ENCODE assay signal across 8 cellular contexts in genomic region chr11:127074151-127074761, GRCh38.
DNase-seq lines count a peak whose midpoint lies in the region; ATAC-seq and TF ChIP-seq lines count a peak whose summit lies in the region.

No MANE protein-coding gene starts in this region.

- H3K27me3 ChIP-seq in suprapubic skin = no peaks in the 10 kb centered on the region

- no peak overlapping the region for H3K27ac ChIP-seq in suprapubic skin

- peak; percentile 20 for DNase-seq in GF-D8 (lab: John Stamatoyannopoulos, UW)
- DNase-seq in NCI-H524 treated with DMSO at 0.1 percent for 48 hours (lab: John Stamatoyannopoulos, UW) = peak; percentile 42
- DNase-seq in epithelial cell of esophagus (ENCODE audit: low read depth) = peak; percentile 11
- DNase-seq in sciatic nerve (ENCODE audit: low spot score) = no peak
- no peak for DNase-seq in suprapubic skin (ENCODE audit: low spot score in 2 of 2)
- DNase-seq in activated naive CD4-positive, alpha-beta T cell treated with anti-CD3 and anti-CD28 coated beads, Interleukin-2, amount 50 U/mL, for 16 hours = no peak

- TF ChIP-seq EP300 in suprapubic skin (IDR thresholded peaks at IDR 0.05) = no peak

- intact Hi-C loops in sciatic nerve (cut with DNase I) = no loop called here

- no peak for TF ChIP-seq POLR2A in suprapubic skin (IDR thresholded peaks at IDR 0.05)

- ATAC-seq in GM19455 (IDR thresholded peaks at IDR 0.05; ENCODE audit: unreplicated experiment) = peak; percentile 98
- ATAC-seq in HG03280 (IDR thresholded peaks at IDR 0.05; ENCODE audit: unreplicated experiment) = peak; percentile 97
- ATAC-seq in sciatic nerve = peak; percentile 57

- WGBS in suprapubic skin = 66% methylated on average over 6 of the region's 7 CpGs

- H3K4me3 ChIP-seq in epithelial cell of esophagus (ENCODE audit: low read length) = no peak overlapping the region
- H3K4me3 ChIP-seq in suprapubic skin = no peak overlapping the region

- no peaks in the 10 kb centered on the region for H3K36me3 ChIP-seq in suprapubic skin

- TF ChIP-seq CTCF in epithelial cell of esophagus (IDR thresholded peaks at IDR 0.05; ENCODE audit: insufficient read depth, low read depth, low read length, missing control alignments) = peak; percentile 10
- TF ChIP-seq CTCF in suprapubic skin (IDR thresholded peaks at IDR 0.05) = no peak

- H3K9me3 ChIP-seq in suprapubic skin = no peaks in the 10 kb centered on the region

- no peaks in the 10 kb centered on the region for H3K4me1 ChIP-seq in suprapubic skin

Comparison
In these comparisons a context has a peak if more than half of its experiments do, and no peak if none do; other contexts are left out.
1. DNase-seq: peak in GF-D8 (single experiment), NCI-H524 treated with DMSO at 0.1 percent for 48 hours (single experiment) and epithelial cell of esophagus (single experiment); none in sciatic nerve (single experiment), suprapubic skin (0 of 2) and activated naive CD4-positive, alpha-beta T cell treated with anti-CD3 and anti-CD28 coated beads, Interleukin-2, amount 50 U/mL, for 16 hours (single experiment).
2. Peak in every context shown above with its lines, with median percentiles within 50 percentile points of each other: ATAC-seq.